Comparison of ENCODE assay signal across 8 cellular contexts in the genomic region with DNA sequence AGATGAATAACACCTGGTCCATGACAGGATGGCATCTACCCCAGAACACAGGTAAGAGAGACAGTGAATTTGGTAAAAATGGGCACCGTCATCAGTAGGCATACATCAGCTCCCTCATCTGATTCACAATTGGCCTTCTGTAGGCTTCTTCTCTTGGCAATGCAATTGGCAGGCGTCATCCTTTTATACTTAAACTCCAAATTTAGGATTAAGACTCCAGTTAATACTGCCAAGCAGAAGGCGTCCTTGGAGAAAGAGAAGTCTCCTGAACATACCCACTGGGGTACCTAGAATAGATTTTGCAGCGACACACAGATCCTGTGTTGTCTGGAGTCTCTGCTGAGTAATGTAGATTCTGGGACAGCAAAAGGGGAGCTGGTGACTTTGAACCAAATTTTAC.
DNase-seq lines count a peak whose midpoint lies in the region; ATAC-seq and TF ChIP-seq lines count a peak whose summit lies in the region.

No MANE protein-coding gene starts in this region.

- CTCF ChIA-PET in activated naive CD4-positive, alpha-beta T cell treated with anti-CD3 and anti-CD28 coated beads, Interleukin-2, amount 10 ng/mL, durations not matched to agents 7 days and 5 days (lab: Charles Lee): no interaction called here

- H3K9me3 Mint-ChIP-seq in activated naive CD4-positive, alpha-beta T cell treated with anti-CD3 and anti-CD28 coated beads, Interleukin-2, amount 10 ng/mL, durations not matched to agents 7 days and 5 days: no peaks in the 10 kb centered on the region

- H3K4me1 Mint-ChIP-seq in activated naive CD4-positive, alpha-beta T cell treated with anti-CD3 and anti-CD28 coated beads, Interleukin-2, amount 10 ng/mL, durations not matched to agents 7 days and 5 days: peaks cover 25% of the 10 kb centered on the region

- peak overlapping the region; percentile 96 for H2AFZ ChIP-seq in SU-DHL-6 (ENCODE audit: low read depth, low read length, severe bottlenecking)

- no peak for DNase-seq in activated naive CD4-positive, alpha-beta T cell treated with anti-CD3 and anti-CD28 coated beads, Interleukin-2, amount 10 ng/mL, durations not matched to agents 7 days and 5 days
- DNase-seq in activated naive CD4-positive, alpha-beta T cell treated with anti-CD3 and anti-CD28 coated beads, Interleukin-2, amount 50 U/mL, for 16 hours: no peak
- no peak for DNase-seq in foreskin fibroblast
- DNase-seq in skeletal muscle cell (ENCODE audit: low read depth): no peak
- DNase-seq in NCI-H524 treated with DMSO at 0.1 percent for 48 hours (lab: John Stamatoyannopoulos, UW): no peak
- no peak for DNase-seq in SIG-M5 treated with dmso at 0.1 percent for 504 hours (lab: John Stamatoyannopoulos, UW; ENCODE audit: unreplicated experiment)

- H3K79me2 ChIP-seq in SU-DHL-6 (ENCODE audit: insufficient read depth, low read length): no peaks in the 10 kb centered on the region

- no peaks in the 10 kb centered on the region for H3K27me3 ChIP-seq in SU-DHL-6 (ENCODE audit: low read length)

- peaks cover 28% of the 10 kb centered on the region for H3K27me3 Mint-ChIP-seq in activated naive CD4-positive, alpha-beta T cell treated with anti-CD3 and anti-CD28 coated beads, Interleukin-2, amount 10 ng/mL, durations not matched to agents 7 days and 5 days

- H3K4me2 ChIP-seq in SU-DHL-6 (ENCODE audit: low read depth, low read length, poor library complexity, severe bottlenecking): peak overlapping the region; percentile 76

- H4K20me1 ChIP-seq in SU-DHL-6 (ENCODE audit: low read depth, low read length): no peaks in the 10 kb centered on the region

- H3K4me3 ChIP-seq in SU-DHL-6 (ENCODE audit: insufficient read depth, low read length, poor library complexity, severe bottlenecking) (peak overlapping the region; percentile 66), foreskin fibroblast (ENCODE audit: low read depth in 1 of 2, low read length in 2 of 2) (peak overlapping the region; percentile 66 to 82), skeletal muscle cell (ENCODE audit: low read depth, low read length) (peak overlapping the region; percentile 72)

- H3K9me3 ChIP-seq in SU-DHL-6 (ENCODE audit: insufficient read depth, low read length): no peaks in the 10 kb centered on the region

- TF ChIP-seq CTCF in SU-DHL-6 (IDR thresholded peaks at IDR 0.05; ENCODE audit: insufficient read depth, low read length, poor library complexity, severe bottlenecking): no peak
- TF ChIP-seq CTCF in foreskin fibroblast (IDR thresholded peaks at IDR 0.05; ENCODE audit: low read depth, low read length): no peak

- no peaks in the 10 kb centered on the region for H3K36me3 ChIP-seq in SU-DHL-6 (ENCODE audit: low read length)

- peak overlapping the region; percentile 53 for H3K27ac Mint-ChIP-seq in activated naive CD4-positive, alpha-beta T cell treated with anti-CD3 and anti-CD28 coated beads, Interleukin-2, amount 10 ng/mL, durations not matched to agents 7 days and 5 days

- H3K27ac ChIP-seq in SU-DHL-6 (ENCODE audit: low read depth, low read length): no peak overlapping the region

- H3K4me3 Mint-ChIP-seq in activated naive CD4-positive, alpha-beta T cell treated with anti-CD3 and anti-CD28 coated beads, Interleukin-2, amount 10 ng/mL, durations not matched to agents 7 days and 5 days: peak overlapping the region; percentile 82

- no peak for ATAC-seq in GM18858 (IDR thresholded peaks at IDR 0.05; ENCODE audit: unreplicated experiment)

- H3K36me3 Mint-ChIP-seq in activated naive CD4-positive, alpha-beta T cell treated with anti-CD3 and anti-CD28 coated beads, Interleukin-2, amount 10 ng/mL, durations not matched to agents 7 days and 5 days: no peaks in the 10 kb centered on the region

- peaks cover 9% of the 10 kb centered on the region; the same call in 1 of the 2 replicates for H3F3A ChIP-seq in SU-DHL-6 (ENCODE audit: insufficient read depth)

- H3K9me2 ChIP-seq in SU-DHL-6 (replicated peaks; ENCODE audit: insufficient read depth, low read length): no peaks in the 10 kb centered on the region

- H3K9ac ChIP-seq in SU-DHL-6 (ENCODE audit: low read length): peak overlapping the region; percentile 69
